29 cellular contexts compared by ENCODE assay signal in genomic region chr21:31351973-31352372, GRCh38. TPM values are rescaled to one million over a fixed set of nuclear protein-coding genes. Genes with fewer than 3 reads are reported as not detected.
DNase-seq lines count a peak whose midpoint lies in the region; FAIRE-seq and TF ChIP-seq lines count a peak whose summit lies in the region.
"Had no signal": no experiment of that assay in that cellular context is flagged by ENCODE, and none has a peak within 500 bp of the region (broad histone marks: within the 10 kb centered on the region; RNA-seq: fewer than 3 reads in every experiment).

No MANE protein-coding gene starts in this region.

- WGBS in hepatocyte (ENCODE audit: low lambda C conversion rate, missing lambda C conversion rate): 65% methylated on average over 3 of the region's 3 CpGs

- peak overlapping the region; percentile 33 for H3K4me3 Mint-ChIP-seq in activated naive CD4-positive, alpha-beta T cell treated with anti-CD3 and anti-CD28 coated beads, Interleukin-2, amount 50 U/mL, for 24 hours
- H3K4me3 Mint-ChIP-seq in type B pancreatic cell: no peak overlapping the region
- H3K4me3 Mint-ChIP-seq: activated naive CD4-positive, alpha-beta T cell treated with anti-CD3 and anti-CD28 coated beads, Interleukin-2, amount 10 ng/mL, durations not matched to agents 7 days and 5 days; neural crest cell had no signal

- no peaks in the 10 kb centered on the region for H3K9me3 ChIP-seq in hepatocyte (ENCODE audit: low read depth)
- H3K9me3 ChIP-seq: Caco-2, HAP-1, heart right ventricle, pancreas, transverse colon had no signal

- no peaks in the 10 kb centered on the region for H3K79me2 ChIP-seq in hepatocyte

- H3K27me3 ChIP-seq in bronchial epithelial cell (ENCODE audit: control insufficient read depth, insufficient read depth, low read length) (no peaks in the 10 kb centered on the region), hepatocyte (no peaks in the 10 kb centered on the region)
- H3K27me3 ChIP-seq: BLaER1 treated with 17β-estradiol and CSF1 and Interleukin-3, amounts not matched to agents 10 nM and 100 nM; pancreas; transverse colon had no signal

- no peak for FAIRE-seq in bronchial epithelial cell (lab: Jason Lieb, UNC)
- FAIRE-seq: colon, pancreas, small intestine had no signal

- no peak overlapping the region for H3K4me3 ChIP-seq in bronchial epithelial cell (ENCODE audit: low read depth, low read length)
- H3K4me3 ChIP-seq in hepatocyte: no peak overlapping the region
- H3K4me3 ChIP-seq: BLaER1 treated with 17β-estradiol and CSF1 and Interleukin-3, amounts not matched to agents 10 nM and 100 nM; HAP-1; heart right ventricle; pancreas; transverse colon had no signal

- no peak overlapping the region for H3K27ac ChIP-seq in hepatocyte
- H3K27ac ChIP-seq: BLaER1 treated with 17β-estradiol and CSF1 and Interleukin-3, amounts not matched to agents 10 nM and 100 nM; heart right ventricle; pancreas; transverse colon had no signal

- no peaks in the 10 kb centered on the region for H3K36me3 Mint-ChIP-seq in activated naive CD4-positive, alpha-beta T cell treated with anti-CD3 and anti-CD28 coated beads, Interleukin-2, amount 50 U/mL, for 24 hours
- peaks cover 3% of the 10 kb centered on the region for H3K36me3 Mint-ChIP-seq in type B pancreatic cell

- H3K9me2 ChIP-seq in hepatocyte (replicated peaks; ENCODE audit: insufficient read depth): no peaks in the 10 kb centered on the region

- TF ChIP-seq CTCF in bronchial epithelial cell (IDR thresholded peaks at IDR 0.05; ENCODE audit: insufficient read depth, low read length, severe bottlenecking) (no peak), type B pancreatic cell (conservative IDR thresholded peaks at IDR 0.05) (no peak), hepatocyte (IDR thresholded peaks at IDR 0.05; ENCODE audit: poor library complexity) (no peak)

- H3K4me2 ChIP-seq in hepatocyte: no peak overlapping the region
- H3K4me2 ChIP-seq: BLaER1 treated with 17β-estradiol and CSF1 and Interleukin-3, amounts not matched to agents 10 nM and 100 nM had no signal

- H3K9me3 Mint-ChIP-seq in activated naive CD4-positive, alpha-beta T cell treated with anti-CD3 and anti-CD28 coated beads, Interleukin-2, amount 50 U/mL, for 24 hours: peaks cover 5% of the 10 kb centered on the region
- peaks cover 9% of the 10 kb centered on the region for H3K9me3 Mint-ChIP-seq in type B pancreatic cell
- H3K9me3 Mint-ChIP-seq: neural crest cell had no signal

- H3K36me3 ChIP-seq in bronchial epithelial cell (ENCODE audit: control insufficient read depth, insufficient read depth, low read length): no peaks in the 10 kb centered on the region
- no peaks in the 10 kb centered on the region for H3K36me3 ChIP-seq in hepatocyte (replicated peaks; ENCODE audit: insufficient read depth, low read depth)
- H3K36me3 ChIP-seq: BLaER1 treated with 17β-estradiol and CSF1 and Interleukin-3, amounts not matched to agents 10 nM and 100 nM; HAP-1; heart right ventricle; pancreas; transverse colon had no signal

- H3K27ac Mint-ChIP-seq in activated naive CD4-positive, alpha-beta T cell treated with anti-CD3 and anti-CD28 coated beads, Interleukin-2, amount 50 U/mL, for 24 hours: peak overlapping the region; percentile 87
- H3K27ac Mint-ChIP-seq in type B pancreatic cell: peak overlapping the region; percentile 48
- H3K27ac Mint-ChIP-seq: activated T-cell treated with anti-CD3 and anti-CD28 coated beads, Interleukin-2, amount 50 U/mL, for 72 hours had no signal

- no peak overlapping the region for H2AFZ ChIP-seq in hepatocyte

- DNase-seq in activated naive CD4-positive, alpha-beta T cell treated with Interleukin-2 at 50 U/mL for 16 hours: no peak
- DNase-seq in M059J (ENCODE audit: low read depth): peak; percentile 44
- DNase-seq in bronchial epithelial cell (ENCODE audit: low read depth): peak; percentile 53
- DNase-seq in type B pancreatic cell (ENCODE audit: extremely low spot score, unreplicated experiment): no peak
- DNase-seq in SW480 (ENCODE audit: low spot score): no peak
- no peak for DNase-seq in hepatocyte (ENCODE audit: low spot score)
- DNase-seq: activated naive CD4-positive, alpha-beta T cell treated with anti-CD3 and anti-CD28 coated beads, Interleukin-2, amount 10 ng/mL, durations not matched to agents 7 days and 5 days; activated T-cell treated with anti-CD3 and anti-CD28 coated beads, Interleukin-2, amount 50 U/mL, for 72 hours; anterior cingulate cortex; Caco-2; DMS79 treated with DMSO at 0.1 percent for 48 hours; effector memory CD8-positive, alpha-beta T cell; heart right ventricle; KG1; left colon; MM.1S; NCI-H1417 treated with DMSO at 0.1 percent for 48 hours; NCI-H524 treated with DMSO at 0.1 percent for 48 hours; pancreas; SIG-M5; small intestine; stimulated activated CD4-positive, alpha-beta T cell treated with anti-CD3 and anti-CD28 coated beads, Interleukin-1b, Interleukin-23, amount 100 ng/mL, for 48 hours; stimulated activated CD8-positive, alpha-beta memory T cell treated with anti-CD3 and anti-CD28 coated beads, Interleukin-4, amount 100 ng/mL, for 48 hours; transverse colon had no signal

- no peaks in the 10 kb centered on the region for H3K4me1 ChIP-seq in hepatocyte (ENCODE audit: insufficient read depth)
- H3K4me1 ChIP-seq: Caco-2, HAP-1, pancreas, transverse colon had no signal

- peaks cover 64% of the 10 kb centered on the region for H3K4me1 Mint-ChIP-seq in activated naive CD4-positive, alpha-beta T cell treated with anti-CD3 and anti-CD28 coated beads, Interleukin-2, amount 50 U/mL, for 24 hours
- peaks cover 22% of the 10 kb centered on the region for H3K4me1 Mint-ChIP-seq in type B pancreatic cell (ENCODE audit: unreplicated experiment)

- H4K20me1 ChIP-seq in hepatocyte (ENCODE audit: insufficient read depth, poor library complexity, severe bottlenecking): no peaks in the 10 kb centered on the region

- H3K27me3 Mint-ChIP-seq in activated naive CD4-positive, alpha-beta T cell treated with anti-CD3 and anti-CD28 coated beads, Interleukin-2, amount 50 U/mL, for 24 hours: no peaks in the 10 kb centered on the region
- H3K27me3 Mint-ChIP-seq in type B pancreatic cell: no peaks in the 10 kb centered on the region
- H3K27me3 Mint-ChIP-seq: activated naive CD4-positive, alpha-beta T cell treated with anti-CD3 and anti-CD28 coated beads, Interleukin-2, amount 10 ng/mL, durations not matched to agents 7 days and 5 days had no signal

RNA-seq across cellular contexts. Expression of gene TIAM1, which starts 7.9 kb away (rescaled TPM):
- 0.17 and 0.30 TPM in 2 replicates for total RNA-seq in M059J (2014; rRNA removed; shearing (Covaris generic))
- 8.4 and 31.6 TPM in 2 replicates for total RNA-seq in bronchial epithelial cell
- total RNA-seq in type B pancreatic cell (ENCODE audit: low replicate concordance): 49.3 and 67.6 TPM in 2 replicates
- total RNA-seq in hepatocyte: 8.8 and 10.4 TPM in 2 replicates
- 8.8 and 11.3 TPM in 2 replicates for polyA plus RNA-seq in hepatocyte

Comparison
In these comparisons a context has a peak if more than half of its experiments do, and no peak if none do; other contexts are left out.
1. DNase-seq: peak in M059J (single experiment) and bronchial epithelial cell (single experiment); none in activated naive CD4-positive, alpha-beta T cell treated with Interleukin-2 at 50 U/mL for 16 hours (single experiment), type B pancreatic cell (single experiment), SW480 (single experiment) and hepatocyte (single experiment).